16 cellular contexts compared by ENCODE assay signal in the genomic region with DNA sequence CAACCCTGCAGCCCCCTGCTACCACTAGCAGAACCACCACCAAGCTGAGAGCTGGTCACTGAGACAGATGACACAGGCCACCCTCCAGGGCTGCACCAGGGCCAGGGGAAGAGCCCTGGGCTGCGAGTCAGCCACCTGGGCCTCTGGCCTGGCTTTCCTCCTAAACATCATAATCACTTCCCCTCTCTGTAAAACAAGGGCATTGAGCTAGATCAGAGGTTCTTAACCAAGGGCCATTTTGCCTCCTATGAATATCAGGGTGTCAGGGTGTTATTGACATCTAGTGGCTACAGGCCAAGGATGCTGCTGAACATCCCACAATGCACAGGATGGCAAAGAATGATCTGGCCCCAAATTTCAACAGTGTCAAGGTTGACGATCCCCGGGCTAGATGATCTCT.
"Had no signal": no experiment of that assay in that cellular context is flagged by ENCODE, and none has a peak within 500 bp of the region (broad histone marks: within the 10 kb centered on the region; RNA-seq: fewer than 3 reads in every experiment).

No MANE protein-coding gene starts in this region.

- H3K4me3 Mint-ChIP-seq: activated CD4-positive, alpha-beta memory T cell treated with anti-CD3 and anti-CD28 coated beads for 36 hours; activated CD8-positive, alpha-beta memory T cell treated with anti-CD3 and anti-CD28 coated beads, Interleukin-2, amount 10 ng/mL, durations not matched to agents 7 days and 5 days; activated naive CD8-positive, alpha-beta T cell treated with anti-CD3 and anti-CD28 coated beads for 36 hours; activated T-cell treated with anti-CD3 and anti-CD28 coated beads, Interleukin-2, amount 50 U/mL, for 4 hours had no signal

- H3K27ac Mint-ChIP-seq: activated CD4-positive, alpha-beta memory T cell treated with anti-CD3 and anti-CD28 coated beads for 36 hours; activated CD8-positive, alpha-beta memory T cell treated with anti-CD3 and anti-CD28 coated beads, Interleukin-2, amount 10 ng/mL, durations not matched to agents 7 days and 5 days; activated naive CD8-positive, alpha-beta T cell treated with anti-CD3 and anti-CD28 coated beads for 36 hours; nephron progenitor cell had no signal

- H3K9me3 ChIP-seq: pancreas, sigmoid colon, spleen, thyroid gland had no signal

- H3K27ac ChIP-seq: pancreas, sigmoid colon, thyroid gland had no signal

- H3K27me3 ChIP-seq: pancreas, sigmoid colon, spleen, thyroid gland had no signal

- ATAC-seq: activated CD8-positive, alpha-beta memory T cell treated with anti-CD3 and anti-CD28 coated beads, Interleukin-2, amount 10 ng/mL, durations not matched to agents 7 days and 5 days; activated T-cell treated with anti-CD3 and anti-CD28 coated beads, Interleukin-2, amount 50 U/mL, for 4 hours; pancreas had no signal

- H3K27me3 Mint-ChIP-seq: activated CD4-positive, alpha-beta memory T cell treated with anti-CD3 and anti-CD28 coated beads for 36 hours; activated CD8-positive, alpha-beta memory T cell treated with anti-CD3 and anti-CD28 coated beads, Interleukin-2, amount 10 ng/mL, durations not matched to agents 7 days and 5 days; activated naive CD8-positive, alpha-beta T cell treated with anti-CD3 and anti-CD28 coated beads for 36 hours had no signal

- H3K4me3 ChIP-seq: pancreas, sigmoid colon, spleen, thyroid gland had no signal

- H3K4me1 Mint-ChIP-seq: activated CD8-positive, alpha-beta memory T cell treated with anti-CD3 and anti-CD28 coated beads, Interleukin-2, amount 10 ng/mL, durations not matched to agents 7 days and 5 days had no signal

- DNase-seq: activated CD4-positive, alpha-beta memory T cell treated with anti-CD3 and anti-CD28 coated beads for 36 hours; activated CD8-positive, alpha-beta memory T cell treated with anti-CD3 and anti-CD28 coated beads, Interleukin-2, amount 10 ng/mL, durations not matched to agents 7 days and 5 days; activated effector memory CD4-positive, alpha-beta T cell treated with anti-CD3 and anti-CD28 coated beads, Interleukin-2, amount 50 U/mL, for 16 hours; activated naive CD8-positive, alpha-beta T cell treated with anti-CD3 and anti-CD28 coated beads for 36 hours; activated T-cell treated with anti-CD3 and anti-CD28 coated beads, Interleukin-2, amount 50 U/mL, for 4 hours; cortex of kidney; effector CD4-positive, alpha-beta T cell; foreskin melanocyte; pancreas; sigmoid colon; T-helper 1 cell; T1000; thyroid gland had no signal

- H3K9me3 Mint-ChIP-seq: activated CD4-positive, alpha-beta memory T cell treated with anti-CD3 and anti-CD28 coated beads for 36 hours; activated naive CD8-positive, alpha-beta T cell treated with anti-CD3 and anti-CD28 coated beads for 36 hours; activated T-cell treated with anti-CD3 and anti-CD28 coated beads, Interleukin-2, amount 50 U/mL, for 4 hours; brain; nephron progenitor cell had no signal
